ENCODE assay signal across 24 cellular contexts in the genomic region with DNA sequence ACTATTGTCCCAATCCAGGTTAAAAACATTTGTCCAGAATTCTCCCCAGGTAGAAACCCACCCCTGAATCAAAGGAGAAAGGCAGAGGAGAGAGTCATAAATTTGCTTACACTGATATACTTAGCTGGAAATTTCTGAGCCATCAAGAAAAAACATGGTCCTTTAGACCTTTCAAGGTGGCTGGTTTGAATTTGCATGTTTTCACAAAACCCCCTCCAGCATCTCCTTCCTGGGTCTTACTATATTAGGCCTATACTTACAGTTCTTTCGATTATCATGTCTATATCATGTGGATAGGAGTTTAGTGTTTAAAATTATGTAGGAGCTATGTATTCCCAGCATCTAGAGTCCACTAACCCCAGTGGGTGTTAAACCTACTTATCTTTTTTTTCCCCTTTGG.
"Had no signal": no experiment of that assay in that cellular context is flagged by ENCODE, and none has a peak within 500 bp of the region (broad histone marks: within the 10 kb centered on the region; RNA-seq: fewer than 3 reads in every experiment).

No MANE protein-coding gene starts in this region.

- H3K36me3 ChIP-seq: SJSA1 had no signal

- H3K27me3 ChIP-seq: SJSA1 had no signal

- DNase-seq: IMR-90; Karpas-422; KG1; MM.1S; NCI-H1092 treated with DMSO at 0.1 percent for 48 hours; NCI-H1436; NCI-H187; NCI-H2029; NCI-H2081 treated with DMSO at 0.1 percent for 48 hours; NCI-H2171; NCI-H226; NCI-H446; NCI-H510A; NCI-H524 treated with DMSO at 0.1 percent for 48 hours; NCI-H69; NCI-H774; NK-92 treated with Interleukin-12 subunit alpha and Interleukin-12 subunit beta, amount 100 ng/mL, for 24 hours; OCI-M1; Right ventricle myocardium superior; RPMI8226; SIG-M5 had no signal

- H3K4me3 ChIP-seq: SJSA1, SK-N-MC had no signal

- ATAC-seq: HepG2 had no signal

- H3K27ac ChIP-seq: SK-N-MC had no signal
